Comparison of ENCODE assay signal across 20 cellular contexts in genomic region chr2:31979966-31980365, GRCh38.
"Had no signal": no experiment of that assay in that cellular context is flagged by ENCODE, and none has a peak within 500 bp of the region (broad histone marks: within the 10 kb centered on the region; RNA-seq: fewer than 3 reads in every experiment).

No MANE protein-coding gene starts in this region.

- H3K9me3 ChIP-seq: ascending aorta, lower lobe of right lung, neutrophil, pancreas, sigmoid colon, spleen, tibial nerve, vagina had no signal

- H3K4me3 ChIP-seq: ascending aorta, lower lobe of right lung, pancreas, sigmoid colon, spleen, tibial nerve, vagina had no signal

- H3K27me3 ChIP-seq: ascending aorta, foreskin keratinocyte, neutrophil, pancreas, sigmoid colon, spleen, tibial nerve, vagina had no signal

- H3K36me3 ChIP-seq: ascending aorta, lower lobe of right lung, neutrophil, pancreas, sigmoid colon, vagina had no signal

- H3K4me1 ChIP-seq: ascending aorta had no signal

- DNase-seq: activated CD8-positive, alpha-beta memory T cell treated with anti-CD3 and anti-CD28 coated beads for 24 hours; activated CD8-positive, alpha-beta memory T cell treated with anti-CD3 and anti-CD28 coated beads, Interleukin-2, amount 50 U/mL, for 48 hours; activated effector memory CD4-positive, alpha-beta T cell treated with Interleukin-2 at 50 U/mL for 16 hours; activated naive CD4-positive, alpha-beta T cell treated with anti-CD3 and anti-CD28 coated beads, Interleukin-2, amount 50 U/mL, for 16 hours; activated T-cell treated with anti-CD3 and anti-CD28 coated beads, Interleukin-2, amount 50 U/mL, for 48 hours; cortex of kidney; foreskin keratinocyte; glutamatergic neuron; hippocampal formation; islet precursor cell; lower lobe of right lung; pancreas; sigmoid colon; spleen; stimulated activated CD8-positive, alpha-beta memory T cell treated with anti-CD3 and anti-CD28 coated beads, Interleukin-4, amount 100 ng/mL, for 48 hours; stimulated activated naive CD4-positive, alpha-beta T cell treated with Interleukin-2 at 50 U/mL for 16 hours had no signal

- H3K27ac ChIP-seq: ascending aorta, foreskin keratinocyte, lower lobe of right lung, pancreas, sigmoid colon, tibial nerve, vagina had no signal
